ENCODE assay signal across 10 cellular contexts in the genomic region with DNA sequence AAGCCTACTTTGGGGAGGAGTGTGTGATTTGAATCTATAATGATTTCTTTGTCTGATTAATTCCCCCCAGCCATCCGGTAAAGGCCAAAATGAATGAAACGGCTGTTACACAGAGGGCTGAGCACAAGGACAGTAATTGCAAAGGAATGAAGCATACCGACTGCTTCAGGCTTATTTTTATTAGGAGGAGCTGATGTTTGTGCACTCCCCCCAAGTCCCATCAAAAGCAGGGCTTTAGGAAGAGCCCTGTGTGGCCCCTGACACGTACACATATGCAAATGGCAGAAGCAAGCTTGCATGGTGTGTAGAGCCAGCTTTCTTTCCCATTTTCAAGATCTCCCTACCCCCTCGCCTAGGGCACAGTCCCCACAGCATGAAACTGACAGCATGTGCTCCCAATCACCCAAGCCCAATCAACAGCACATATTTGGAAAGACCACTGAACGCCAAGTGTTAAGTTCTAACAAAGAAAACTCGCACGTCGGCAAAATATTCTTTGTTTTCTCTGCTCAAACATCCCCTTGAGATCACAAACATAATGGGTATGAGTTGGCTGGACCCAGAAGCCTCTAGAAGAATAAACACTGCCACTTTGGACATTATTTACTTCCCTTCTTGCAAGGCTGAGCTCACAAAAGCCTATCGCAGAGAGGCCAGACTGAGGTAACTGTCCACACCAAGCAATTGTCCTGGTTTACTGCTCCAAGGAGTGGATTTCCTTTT.
DNase-seq lines count a peak whose midpoint lies in the region; ATAC-seq and TF ChIP-seq lines count a peak whose summit lies in the region.
"Had no signal": no experiment of that assay in that cellular context is flagged by ENCODE, and none has a peak within 500 bp of the region (broad histone marks: within the 10 kb centered on the region; RNA-seq: fewer than 3 reads in every experiment).

No MANE protein-coding gene starts in this region.

- peak in 1 of 2 donors; percentile 43 for TF ChIP-seq POLR2A in thyroid gland (IDR thresholded peaks at IDR 0.05)

- H3K9me3 Mint-ChIP-seq in naive thymus-derived CD4-positive, alpha-beta T cell, result peaks cover 0 to 2% (median 0%) of the 10 kb centered on the region in 11 donors

- H3K9ac ChIP-seq in HUES48 (ENCODE audit: low read depth, low read length), result no peak overlapping the region; the same call in 1 of the 2 replicates

- H3K4me3 ChIP-seq in HUES48 (ENCODE audit: low read depth, low read length), result no peak overlapping the region
- H3K4me3 ChIP-seq in coronary artery, result peak overlapping the region; percentile 45
- no peak overlapping the region for H3K4me3 ChIP-seq in thyroid gland (replicated peaks in 1 of 3)
- no peak overlapping the region for H3K4me3 ChIP-seq in H7 (ENCODE audit: insufficient read depth, low read depth, low read length)
- no peak overlapping the region for H3K4me3 ChIP-seq in naive thymus-derived CD4-positive, alpha-beta T cell (ENCODE audit: low read length)

- H3K9me3 ChIP-seq in HUES48 (ENCODE audit: control insufficient read depth, insufficient read depth, low read length), result no peaks in the 10 kb centered on the region
- H3K9me3 ChIP-seq in thyroid gland, result no peaks in the 10 kb centered on the region
- H3K9me3 ChIP-seq in naive thymus-derived CD4-positive, alpha-beta T cell (ENCODE audit: control insufficient read depth in 2 of 3, low read length in 3 of 3), result no peaks in the 10 kb centered on the region

- CTCF ChIA-PET in naive thymus-derived CD4-positive, alpha-beta T cell (lab: Charles Lee), result interaction anchor here (0.7 to 1.2 kb wide), 2 partner anchors 35 to 39 kb away, joined by 3 read pairs; no protein-coding TSS in a partner anchor

- peaks cover 0 to 6% (median 0%) of the 10 kb centered on the region in 7 donors for H3K4me1 Mint-ChIP-seq in naive thymus-derived CD4-positive, alpha-beta T cell

- no peak for ATAC-seq in naive thymus-derived CD4-positive, alpha-beta T cell

- H3K27ac ChIP-seq in HUES48 (ENCODE audit: low read depth, low read length), result peak overlapping the region; percentile 60
- peak overlapping the region; percentile 77 to 86 for H3K27ac ChIP-seq in coronary artery
- H3K27ac ChIP-seq in layer of hippocampus (ENCODE audit: low read depth, low read length), result peak overlapping the region; percentile 64
- peak overlapping the region; percentile 97 to 99 (median 98) for H3K27ac ChIP-seq in thyroid gland
- H3K27ac ChIP-seq in naive thymus-derived CD4-positive, alpha-beta T cell (ENCODE audit: low read depth, low read length), result no peak overlapping the region

- peaks cover 0 to 40% (median 20%) of the 10 kb centered on the region in 5 donors for H3K36me3 Mint-ChIP-seq in naive thymus-derived CD4-positive, alpha-beta T cell

- no peak for TF ChIP-seq CTCF in coronary artery (IDR thresholded peaks at IDR 0.05)
- no peak for TF ChIP-seq CTCF in thyroid gland (IDR thresholded peaks at IDR 0.05)

- H3K27me3 ChIP-seq in HUES48 (ENCODE audit: control insufficient read depth, insufficient read depth, low read length), result no peaks in the 10 kb centered on the region
- H3K27me3 ChIP-seq in layer of hippocampus (ENCODE audit: control insufficient read depth, insufficient read depth, low read length), result no peaks in the 10 kb centered on the region
- H3K27me3 ChIP-seq in thyroid gland, result no peaks in the 10 kb centered on the region
- H3K27me3 ChIP-seq in H7 (ENCODE audit: control insufficient read depth, insufficient read depth, low read length), result no peaks in the 10 kb centered on the region
- H3K27me3 ChIP-seq in naive thymus-derived CD4-positive, alpha-beta T cell (ENCODE audit: control insufficient read depth in 2 of 2, insufficient read depth in 2 of 2, low read length in 2 of 2), result no peaks in the 10 kb centered on the region

- intact Hi-C loops in thyroid gland (cut with DNase I), result no loop called here
- intact Hi-C loops in naive thymus-derived CD4-positive, alpha-beta T cell (cut with micrococcal nuclease), result no loop called here

- no peak overlapping the region for H3K27ac Mint-ChIP-seq in naive thymus-derived CD4-positive, alpha-beta T cell

- whole genome bisulfite sequencing in thyroid gland, 2 donors, result 21 to 38% methylated on average over 10 of the region's 10 CpGs

- POLR2A ChIA-PET in naive thymus-derived CD4-positive, alpha-beta T cell (lab: Charles Lee), result no interaction called here

- peaks cover 0 to 3% (median 0%) of the 10 kb centered on the region in 5 donors for H3K27me3 Mint-ChIP-seq in naive thymus-derived CD4-positive, alpha-beta T cell

- no peak overlapping the region for H3K4me3 Mint-ChIP-seq in naive thymus-derived CD4-positive, alpha-beta T cell

- DNase-seq in coronary artery (ENCODE audit: low spot score) (no peak), thyroid gland (peak; percentile 77 to 79), H7 (no peak), NCI-H128 (lab: John Stamatoyannopoulos, UW; ENCODE audit: unreplicated experiment) (no peak)
- DNase-seq in stimulated activated CD4-positive, alpha-beta T cell treated with anti-CD3 and anti-CD28 coated beads, Interleukin-2, amount 100 ng/mL, for 48 hours, result no peak
- no peak for DNase-seq in naive thymus-derived CD4-positive, alpha-beta T cell
- DNase-seq: activated CD4-positive, alpha-beta T cell treated with anti-CD3 and anti-CD28 coated beads, Interleukin-2, amount 50 U/mL, for 48 hours; NCI-H2081 treated with DMSO at 0.1 percent for 48 hours had no signal

- H3K4me1 ChIP-seq in HUES48 (ENCODE audit: control insufficient read depth, insufficient read depth, low read length), result peaks cover 10% of the 10 kb centered on the region
- peaks cover 50 to 62% of the 10 kb centered on the region in 2 donors for H3K4me1 ChIP-seq in thyroid gland
- no peaks in the 10 kb centered on the region for H3K4me1 ChIP-seq in naive thymus-derived CD4-positive, alpha-beta T cell (ENCODE audit: control insufficient read depth in 2 of 2, insufficient read depth in 2 of 2, low read length in 2 of 2)

- no peaks in the 10 kb centered on the region for H3K36me3 ChIP-seq in HUES48 (ENCODE audit: control insufficient read depth, insufficient read depth, low read length)
- H3K36me3 ChIP-seq in thyroid gland, result no peaks in the 10 kb centered on the region
- no peaks in the 10 kb centered on the region for H3K36me3 ChIP-seq in H7 (replicated peaks; ENCODE audit: control insufficient read depth, insufficient read depth, low read length)
- no peaks in the 10 kb centered on the region for H3K36me3 ChIP-seq in naive thymus-derived CD4-positive, alpha-beta T cell (ENCODE audit: control insufficient read depth in 2 of 3, insufficient read depth in 3 of 3, low read length in 3 of 3)

Comparison
In these comparisons a context has a peak if more than half of its experiments do, and no peak if none do; other contexts are left out.
1. DNase-seq: peak in thyroid gland (2 of 2); none in coronary artery (single experiment), H7 (single experiment), stimulated activated CD4-positive, alpha-beta T cell treated with anti-CD3 and anti-CD28 coated beads, Interleukin-2, amount 100 ng/mL, for 48 hours (0 of 2), NCI-H128 (single experiment) and naive thymus-derived CD4-positive, alpha-beta T cell (0 of 9).